In the genomic region with DNA sequence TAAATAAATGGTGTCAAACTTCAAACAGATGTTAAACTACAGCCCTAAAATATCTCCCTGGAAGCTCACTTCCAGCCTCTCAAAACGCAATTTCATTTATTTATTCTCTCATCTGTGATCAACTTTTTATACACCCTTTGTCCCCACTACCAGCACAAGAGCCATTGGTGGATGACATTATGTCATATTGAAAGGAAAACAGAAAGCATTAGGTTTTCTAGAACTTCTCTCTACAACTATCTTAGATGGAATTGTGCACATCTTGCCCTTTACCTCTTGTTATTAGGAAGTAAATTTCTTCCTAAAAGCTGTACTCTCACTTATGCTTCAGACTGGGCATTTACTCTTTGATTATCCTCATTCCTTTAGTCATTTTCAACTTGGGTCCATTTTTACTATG, we compare ENCODE assay signal across 18 cellular contexts.
"Had no signal": no experiment of that assay in that cellular context is flagged by ENCODE, and none has a peak within 500 bp of the region (broad histone marks: within the 10 kb centered on the region; RNA-seq: fewer than 3 reads in every experiment).

No MANE protein-coding gene starts in this region.

- H3K4me3 ChIP-seq: coronary artery, heart left ventricle, pancreas had no signal

- H3K4me1 Mint-ChIP-seq: endodermal cell; naive thymus-derived CD4-positive, alpha-beta T cell had no signal

- H3K36me3 Mint-ChIP-seq: naive thymus-derived CD4-positive, alpha-beta T cell had no signal

- H3K4me1 ChIP-seq: pancreas had no signal

- H3K36me3 ChIP-seq: heart left ventricle, pancreas had no signal

- H3K9me3 ChIP-seq: pancreas had no signal

- H3K4me3 Mint-ChIP-seq: endodermal cell; naive thymus-derived CD4-positive, alpha-beta T cell; neural crest cell had no signal

- H3K27ac ChIP-seq: heart left ventricle, pancreas had no signal

- ATAC-seq: heart left ventricle; naive thymus-derived CD4-positive, alpha-beta T cell; pancreas; right cardiac atrium had no signal

- FAIRE-seq: endothelial cell of umbilical vein, frontal cortex, pancreas, small intestine had no signal

- H3K27me3 ChIP-seq: heart left ventricle, pancreas had no signal

- H3K27me3 Mint-ChIP-seq: progenitor cell of endocrine pancreas had no signal

- DNase-seq: effector CD4-positive, alpha-beta T cell; endodermal cell; erythroblast; heart left ventricle; hippocampal formation; naive thymus-derived CD4-positive, alpha-beta T cell; nucleus accumbens; pancreas; right cardiac atrium; small intestine; stimulated activated CD4-positive, alpha-beta T cell treated with anti-CD3 and anti-CD28 coated beads, Interleukin-2, amount 100 ng/mL, for 48 hours; stimulated activated naive CD4-positive, alpha-beta T cell treated with Interleukin-2 at 50 U/mL for 16 hours; trophoblast cell had no signal

- H3K27ac Mint-ChIP-seq: endodermal cell; naive thymus-derived CD4-positive, alpha-beta T cell; progenitor cell of endocrine pancreas had no signal
